Comparison of ENCODE assay signal across 11 cellular contexts in the genomic region with DNA sequence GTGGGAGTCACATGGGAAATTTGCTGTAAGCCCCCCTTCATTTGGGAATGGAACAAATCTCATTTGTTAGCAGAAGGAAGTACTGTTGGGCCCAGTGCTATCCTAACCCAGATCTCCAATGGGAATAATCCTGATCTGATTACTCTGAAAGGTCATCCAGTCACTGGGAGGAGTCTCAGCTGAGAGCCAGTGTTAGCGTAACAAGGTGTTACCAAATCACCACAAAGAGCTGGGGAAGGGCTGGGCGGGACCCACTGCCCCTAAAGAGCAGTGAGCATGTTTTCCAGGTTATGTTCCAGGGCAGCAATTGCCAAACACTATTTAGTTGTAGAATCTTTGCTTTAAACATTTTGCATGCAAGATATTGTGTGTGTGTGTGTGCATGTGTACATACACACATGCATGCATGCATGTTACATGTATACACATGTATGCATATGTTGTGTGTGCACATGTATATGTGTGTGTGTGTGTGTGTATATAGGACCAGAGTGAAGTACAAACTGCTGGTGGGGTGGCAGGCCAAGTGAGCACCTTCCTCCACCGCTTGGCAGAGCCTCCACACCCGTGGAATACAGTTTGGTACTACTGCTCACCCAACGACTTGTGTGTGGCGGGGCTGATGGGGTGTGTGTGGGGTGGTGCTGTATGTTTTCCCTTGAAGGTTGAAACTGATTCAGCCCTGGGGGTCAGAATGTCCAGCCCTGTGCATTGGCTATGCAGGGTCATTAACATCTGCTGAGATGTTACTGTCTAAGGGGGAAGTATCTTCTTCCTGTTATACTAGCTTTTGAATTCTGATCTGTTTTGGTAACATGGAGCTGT. TPM values are rescaled to one million over a fixed set of nuclear protein-coding genes. Genes with fewer than 3 reads are reported as not detected.
DNase-seq lines count a peak whose midpoint lies in the region; ATAC-seq and TF ChIP-seq lines count a peak whose summit lies in the region.
"Had no signal": no experiment of that assay in that cellular context is flagged by ENCODE, and none has a peak within 500 bp of the region (broad histone marks: within the 10 kb centered on the region; RNA-seq: fewer than 3 reads in every experiment).

No MANE protein-coding gene starts in this region.

- H4K20me1 ChIP-seq in PC-3 (ENCODE audit: low read length): no peaks in the 10 kb centered on the region

- H3K4me2 ChIP-seq in PC-3 (ENCODE audit: low read length): no peak overlapping the region

- TF ChIP-seq EP300 in suprapubic skin (IDR thresholded peaks at IDR 0.05): no peak

- H3K4me3 ChIP-seq in suprapubic skin (no peak overlapping the region), HAP-1 (no peak overlapping the region), BE2C (ENCODE audit: low read depth, low read length) (no peak overlapping the region), PC-3 (ENCODE audit: low read length) (no peak overlapping the region)

- BruUV-seq in PC-3 (replicated peaks; lab: Mats Ljungman, UMichigan): no TSS peak

- 62% methylated on average over 4 of the region's 6 CpGs for WGBS in suprapubic skin

- H3K36me3 Mint-ChIP-seq in chondrocyte (ENCODE audit: low read depth): peaks cover 4% of the 10 kb centered on the region

- DNase-seq in activated CD8-positive, alpha-beta memory T cell treated with anti-CD3 and anti-CD28 coated beads for 24 hours: peak; percentile 57
- DNase-seq in activated CD8-positive, alpha-beta memory T cell treated with anti-CD3 and anti-CD28 coated beads, Interleukin-2, amount 50 U/mL, for 4 hours: no peak
- DNase-seq in chondrocyte (ENCODE audit: low spot score) (peak; percentile 57), suprapubic skin (ENCODE audit: low spot score in 2 of 2) (peak; percentile 58), HAP-1 (ENCODE audit: low spot score in 2 of 2) (no peak), BE2C (no peak), PC-3 (no peak)
- DNase-seq: effector CD4-positive, alpha-beta T cell; nephron progenitor cell had no signal

- POLR2A ChIA-PET in PC-3 (lab: Charles Lee; ENCODE audit: unreplicated experiment): no interaction called here

- H3K27ac Mint-ChIP-seq in chondrocyte (ENCODE audit: unreplicated experiment): no peak overlapping the region
- H3K27ac Mint-ChIP-seq: nephron progenitor cell had no signal

- H3K9me2 ChIP-seq in PC-3 (replicated peaks; ENCODE audit: low read length): no peaks in the 10 kb centered on the region

- no peaks in the 10 kb centered on the region for H3K27me3 ChIP-seq in suprapubic skin
- H3K27me3 ChIP-seq in HAP-1 (ENCODE audit: low read depth): no peaks in the 10 kb centered on the region
- no peaks in the 10 kb centered on the region for H3K27me3 ChIP-seq in BE2C
- H3K27me3 ChIP-seq in PC-3 (ENCODE audit: low read length): no peaks in the 10 kb centered on the region

- H3K4me3 Mint-ChIP-seq in chondrocyte (ENCODE audit: unreplicated experiment): no peak overlapping the region
- H3K4me3 Mint-ChIP-seq: nephron progenitor cell had no signal

- no peaks in the 10 kb centered on the region for H3F3A ChIP-seq in PC-3 (ENCODE audit: low read length, unreplicated experiment)

- H3K27ac ChIP-seq in suprapubic skin: peak overlapping the region; percentile 23
- H3K27ac ChIP-seq in PC-3 (ENCODE audit: low read length): no peak overlapping the region
- H3K27ac ChIP-seq: VCaP had no signal

- no peak overlapping the region for H3K9ac ChIP-seq in PC-3 (ENCODE audit: low read length)

- peaks cover 24% of the 10 kb centered on the region for H3K4me1 ChIP-seq in suprapubic skin
- no peaks in the 10 kb centered on the region for H3K4me1 ChIP-seq in HAP-1
- no peaks in the 10 kb centered on the region for H3K4me1 ChIP-seq in BE2C
- H3K4me1 ChIP-seq in PC-3 (ENCODE audit: insufficient read depth, low read length): no peaks in the 10 kb centered on the region

- TF ChIP-seq POLR2A in suprapubic skin (IDR thresholded peaks at IDR 0.05): no peak

- intact Hi-C loops in PC-3 (cut with micrococcal nuclease): no loop called here

- no peak overlapping the region for H2AFZ ChIP-seq in PC-3 (ENCODE audit: low read length)

- H3K79me2 ChIP-seq in PC-3 (ENCODE audit: low read length): no peaks in the 10 kb centered on the region

- in situ Hi-C loops in HAP-1 (cut with MboI; ENCODE audit: low sequenced_read_pairs): no loop called here

- ATAC-seq in HG03103 (IDR thresholded peaks at IDR 0.05; ENCODE audit: low read depth, unreplicated experiment): peak; percentile 23
- ATAC-seq in PC-3: no peak

- H3K27me3 Mint-ChIP-seq in chondrocyte (ENCODE audit: low read depth): peaks cover 19% of the 10 kb centered on the region

- no peaks in the 10 kb centered on the region for H3K4me1 Mint-ChIP-seq in chondrocyte (ENCODE audit: low read depth)

- no peak for TF ChIP-seq CTCF in chondrocyte (IDR thresholded peaks at IDR 0.05)
- TF ChIP-seq CTCF in suprapubic skin (IDR thresholded peaks at IDR 0.05): no peak
- TF ChIP-seq CTCF in BE2C (IDR thresholded peaks at IDR 0.05; ENCODE audit: low read depth, low read length): no peak
- no peak for TF ChIP-seq CTCF in PC-3 (conservative IDR thresholded peaks at IDR 0.05; ENCODE audit: low read depth, low read length)

- no peaks in the 10 kb centered on the region for H3K36me3 ChIP-seq in suprapubic skin
- no peaks in the 10 kb centered on the region for H3K36me3 ChIP-seq in HAP-1 (replicated peaks)
- H3K36me3 ChIP-seq in BE2C: no peaks in the 10 kb centered on the region
- no peaks in the 10 kb centered on the region for H3K36me3 ChIP-seq in PC-3 (ENCODE audit: low read depth, low read length)

- H3K9me3 ChIP-seq in suprapubic skin (no peaks in the 10 kb centered on the region), HAP-1 (0 out of 2 replicates have a peak, but pooled peaks cover 2% of the 10 kb centered on the region), BE2C (no peaks in the 10 kb centered on the region), PC-3 (ENCODE audit: low read length) (0 out of 2 replicates have a peak, but pooled peaks cover 4% of the 10 kb centered on the region)

- H3K9me3 Mint-ChIP-seq in chondrocyte (ENCODE audit: low read depth): peaks cover 7% of the 10 kb centered on the region

- CTCF ChIA-PET in PC-3 (lab: Charles Lee): no interaction called here

RNA-seq across cellular contexts. Expression of a gene that starts 15.2 kb away (rescaled TPM):
- total RNA-seq in chondrocyte: 0.20 to 0.48 TPM (median 0.21 TPM) in 3 replicates
- 10 to 100 TPM in 2 of 4 donors, 1 to 10 TPM in 2; 6.5 to 18.7 (median 11.5) TPM for total RNA-seq in suprapubic skin
- 0.37 TPM for polyA plus RNA-seq in BE2C (2012; ENCODE audit: insufficient read depth, insufficient read length, low read depth)
- total RNA-seq in PC-3 (2014; rRNA removed): 0.26 and 1.9 TPM in 2 replicates

RNA-seq across cellular contexts. Expression of a gene that starts 42.9 kb away (rescaled TPM):
- total RNA-seq in chondrocyte (not detected in 3 replicates), suprapubic skin (10 to 100 TPM in 1 of 4 donors, 1 to 10 TPM in 3; 1.7 to 19.9 (median 5.8) TPM), PC-3 (2014; rRNA removed) (4.0 and 4.5 TPM in 2 replicates)
- polyA plus RNA-seq in BE2C (2012; ENCODE audit: insufficient read depth, insufficient read length, low read depth): not detected

Comparison
In these comparisons a context has a peak if more than half of its experiments do, and no peak if none do; other contexts are left out.
1. DNase-seq: peak in activated CD8-positive, alpha-beta memory T cell treated with anti-CD3 and anti-CD28 coated beads for 24 hours (single experiment), chondrocyte (single experiment) and suprapubic skin (2 of 2); none in activated CD8-positive, alpha-beta memory T cell treated with anti-CD3 and anti-CD28 coated beads, Interleukin-2, amount 50 U/mL, for 4 hours (single experiment), HAP-1 (0 of 2), BE2C (single experiment) and PC-3 (single experiment).